17 cellular contexts compared by ENCODE assay signal in the genomic region with DNA sequence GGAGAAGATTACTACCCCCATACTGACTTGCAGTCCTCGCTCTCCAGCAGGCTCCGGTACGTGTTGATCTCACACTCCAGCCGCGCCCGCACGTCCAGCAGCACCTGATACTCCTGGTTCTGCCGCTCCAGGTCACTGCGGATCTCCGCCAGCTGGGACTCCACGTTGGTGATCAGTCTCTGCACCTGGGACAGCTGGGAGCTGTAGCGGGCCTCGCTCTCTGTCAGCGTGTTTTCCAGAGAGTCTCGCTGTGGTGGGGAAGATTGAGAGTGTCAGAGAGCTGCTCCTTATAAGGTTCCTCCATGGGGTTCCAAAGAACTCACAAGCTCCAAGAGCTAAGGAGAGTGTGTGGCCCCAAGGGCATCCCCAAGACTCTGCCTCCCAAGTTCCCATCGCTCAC. TPM values are rescaled to one million over a fixed set of nuclear protein-coding genes. Genes with fewer than 3 reads are reported as not detected.
"Had no signal": no experiment of that assay in that cellular context is flagged by ENCODE, and none has a peak within 500 bp of the region (broad histone marks: within the 10 kb centered on the region; RNA-seq: fewer than 3 reads in every experiment).

No MANE protein-coding gene starts in this region.

RNA-seq across cellular contexts. Expression of a gene that starts 4.2 kb away (rescaled TPM):
- total RNA-seq: activated naive CD4-positive, alpha-beta T cell treated with anti-CD3 and anti-CD28 coated beads for 36 hours; activated naive CD4-positive, alpha-beta T cell treated with anti-CD3 and anti-CD28 coated beads, Interleukin-2, amount 50 U/mL, for 72 hours; activated naive CD8-positive, alpha-beta T cell treated with anti-CD3 and anti-CD28 coated beads for 36 hours; activated naive CD8-positive, alpha-beta T cell treated with anti-CD3 and anti-CD28 coated beads, Interleukin-2, amount 10 ng/mL, durations not matched to agents 7 days and 5 days; activated T-cell treated with anti-CD3 and anti-CD28 coated beads, Interleukin-2, amount 50 U/mL, for 4 hours; activated T-cell treated with anti-CD3 and anti-CD28 coated beads, Interleukin-2, amount 50 U/mL, for 72 hours; activated T-helper 1 cell treated with anti-CD3 and anti-CD28 coated beads, Interleukin-12 subunit alpha, Interleukin-12 subunit beta, Interleukin-2, Interleukin-4 antibody, amounts not matched to agents 30 ng/mL and 10 ng/mL and 1 ng/mL, durations not matched to agents 14 hours and 24 hours and 36 hours; activated T-helper 17 cell treated with anti-CD3 and anti-CD28 coated beads, Interleukin-2, amount 50 U/mL, for 72 hours; activated T-helper 2 cell treated with anti-CD3 and anti-CD28 coated beads, Interferon-gamma antibody, Interleukin-2, Interleukin-4, amounts not matched to agents 10 μg/mL and 5 μg/mL and 100 μg/mL, durations not matched to agents 14 hours and 24 hours and 36 hours; adrenal gland; aorta; ascending aorta; astrocyte; body of pancreas; cardiac muscle cell; cardiac septum had no signal
- polyA plus RNA-seq: adipose tissue, adrenal gland, aorta, cardiac muscle cell had no signal

RNA-seq across cellular contexts. Expression of a gene that starts 23.2 kb away (rescaled TPM):
- total RNA-seq: activated naive CD4-positive, alpha-beta T cell treated with anti-CD3 and anti-CD28 coated beads for 36 hours; activated naive CD4-positive, alpha-beta T cell treated with anti-CD3 and anti-CD28 coated beads, Interleukin-2, amount 50 U/mL, for 72 hours; activated naive CD8-positive, alpha-beta T cell treated with anti-CD3 and anti-CD28 coated beads for 36 hours; activated naive CD8-positive, alpha-beta T cell treated with anti-CD3 and anti-CD28 coated beads, Interleukin-2, amount 10 ng/mL, durations not matched to agents 7 days and 5 days; activated T-cell treated with anti-CD3 and anti-CD28 coated beads, Interleukin-2, amount 50 U/mL, for 4 hours; activated T-cell treated with anti-CD3 and anti-CD28 coated beads, Interleukin-2, amount 50 U/mL, for 72 hours; activated T-helper 1 cell treated with anti-CD3 and anti-CD28 coated beads, Interleukin-12 subunit alpha, Interleukin-12 subunit beta, Interleukin-2, Interleukin-4 antibody, amounts not matched to agents 30 ng/mL and 10 ng/mL and 1 ng/mL, durations not matched to agents 14 hours and 24 hours and 36 hours; activated T-helper 17 cell treated with anti-CD3 and anti-CD28 coated beads, Interleukin-2, amount 50 U/mL, for 72 hours; activated T-helper 2 cell treated with anti-CD3 and anti-CD28 coated beads, Interferon-gamma antibody, Interleukin-2, Interleukin-4, amounts not matched to agents 10 μg/mL and 5 μg/mL and 100 μg/mL, durations not matched to agents 14 hours and 24 hours and 36 hours; adrenal gland; aorta; ascending aorta; astrocyte; body of pancreas; cardiac muscle cell; cardiac septum had no signal
- polyA plus RNA-seq: adipose tissue, adrenal gland, aorta, cardiac muscle cell had no signal

RNA-seq across cellular contexts. Expression of a gene that starts 30.9 kb away (rescaled TPM):
- total RNA-seq: activated naive CD4-positive, alpha-beta T cell treated with anti-CD3 and anti-CD28 coated beads for 36 hours; activated naive CD4-positive, alpha-beta T cell treated with anti-CD3 and anti-CD28 coated beads, Interleukin-2, amount 50 U/mL, for 72 hours; activated naive CD8-positive, alpha-beta T cell treated with anti-CD3 and anti-CD28 coated beads for 36 hours; activated naive CD8-positive, alpha-beta T cell treated with anti-CD3 and anti-CD28 coated beads, Interleukin-2, amount 10 ng/mL, durations not matched to agents 7 days and 5 days; activated T-cell treated with anti-CD3 and anti-CD28 coated beads, Interleukin-2, amount 50 U/mL, for 4 hours; activated T-cell treated with anti-CD3 and anti-CD28 coated beads, Interleukin-2, amount 50 U/mL, for 72 hours; activated T-helper 1 cell treated with anti-CD3 and anti-CD28 coated beads, Interleukin-12 subunit alpha, Interleukin-12 subunit beta, Interleukin-2, Interleukin-4 antibody, amounts not matched to agents 30 ng/mL and 10 ng/mL and 1 ng/mL, durations not matched to agents 14 hours and 24 hours and 36 hours; activated T-helper 17 cell treated with anti-CD3 and anti-CD28 coated beads, Interleukin-2, amount 50 U/mL, for 72 hours; activated T-helper 2 cell treated with anti-CD3 and anti-CD28 coated beads, Interferon-gamma antibody, Interleukin-2, Interleukin-4, amounts not matched to agents 10 μg/mL and 5 μg/mL and 100 μg/mL, durations not matched to agents 14 hours and 24 hours and 36 hours; adrenal gland; aorta; ascending aorta; astrocyte; body of pancreas; cardiac muscle cell; cardiac septum had no signal
- polyA plus RNA-seq: adipose tissue, adrenal gland, aorta, cardiac muscle cell had no signal

RNA-seq across cellular contexts. Expression of a gene that starts 35.7 kb away (rescaled TPM):
- total RNA-seq: activated naive CD4-positive, alpha-beta T cell treated with anti-CD3 and anti-CD28 coated beads for 36 hours; activated naive CD4-positive, alpha-beta T cell treated with anti-CD3 and anti-CD28 coated beads, Interleukin-2, amount 50 U/mL, for 72 hours; activated naive CD8-positive, alpha-beta T cell treated with anti-CD3 and anti-CD28 coated beads for 36 hours; activated naive CD8-positive, alpha-beta T cell treated with anti-CD3 and anti-CD28 coated beads, Interleukin-2, amount 10 ng/mL, durations not matched to agents 7 days and 5 days; activated T-cell treated with anti-CD3 and anti-CD28 coated beads, Interleukin-2, amount 50 U/mL, for 4 hours; activated T-cell treated with anti-CD3 and anti-CD28 coated beads, Interleukin-2, amount 50 U/mL, for 72 hours; activated T-helper 1 cell treated with anti-CD3 and anti-CD28 coated beads, Interleukin-12 subunit alpha, Interleukin-12 subunit beta, Interleukin-2, Interleukin-4 antibody, amounts not matched to agents 30 ng/mL and 10 ng/mL and 1 ng/mL, durations not matched to agents 14 hours and 24 hours and 36 hours; activated T-helper 17 cell treated with anti-CD3 and anti-CD28 coated beads, Interleukin-2, amount 50 U/mL, for 72 hours; activated T-helper 2 cell treated with anti-CD3 and anti-CD28 coated beads, Interferon-gamma antibody, Interleukin-2, Interleukin-4, amounts not matched to agents 10 μg/mL and 5 μg/mL and 100 μg/mL, durations not matched to agents 14 hours and 24 hours and 36 hours; adrenal gland; aorta; ascending aorta; astrocyte; body of pancreas; cardiac muscle cell; cardiac septum had no signal
- polyA plus RNA-seq: adrenal gland, aorta, cardiac muscle cell had no signal

RNA-seq across cellular contexts. Expression of a gene that starts 37.3 kb away (rescaled TPM):
- total RNA-seq: activated naive CD4-positive, alpha-beta T cell treated with anti-CD3 and anti-CD28 coated beads, Interleukin-2, amount 50 U/mL, for 72 hours; activated naive CD8-positive, alpha-beta T cell treated with anti-CD3 and anti-CD28 coated beads for 36 hours; activated naive CD8-positive, alpha-beta T cell treated with anti-CD3 and anti-CD28 coated beads, Interleukin-2, amount 10 ng/mL, durations not matched to agents 7 days and 5 days; activated T-cell treated with anti-CD3 and anti-CD28 coated beads, Interleukin-2, amount 50 U/mL, for 4 hours; activated T-cell treated with anti-CD3 and anti-CD28 coated beads, Interleukin-2, amount 50 U/mL, for 72 hours; activated T-helper 1 cell treated with anti-CD3 and anti-CD28 coated beads, Interleukin-12 subunit alpha, Interleukin-12 subunit beta, Interleukin-2, Interleukin-4 antibody, amounts not matched to agents 30 ng/mL and 10 ng/mL and 1 ng/mL, durations not matched to agents 14 hours and 24 hours and 36 hours; activated T-helper 2 cell treated with anti-CD3 and anti-CD28 coated beads, Interferon-gamma antibody, Interleukin-2, Interleukin-4, amounts not matched to agents 10 μg/mL and 5 μg/mL and 100 μg/mL, durations not matched to agents 14 hours and 24 hours and 36 hours; adrenal gland; aorta; ascending aorta; astrocyte; body of pancreas; cardiac muscle cell; cardiac septum had no signal
- polyA plus RNA-seq: adipose tissue, adrenal gland, aorta, cardiac muscle cell had no signal
